In genomic region chr10:128539784-128540759, GRCh38 we compare ENCODE assay signal across 14 cellular contexts.
DNase-seq lines count a peak whose midpoint lies in the region; ATAC-seq, FAIRE-seq and TF ChIP-seq lines count a peak whose summit lies in the region.
"Had no signal": no experiment of that assay in that cellular context is flagged by ENCODE, and none has a peak within 500 bp of the region (broad histone marks: within the 10 kb centered on the region; RNA-seq: fewer than 3 reads in every experiment).

No MANE protein-coding gene starts in this region.

- H3K4me3 Mint-ChIP-seq in GM23338, result peak overlapping the region; percentile 72
- H3K4me3 Mint-ChIP-seq: stimulated activated naive B cell treated with anti-CD40 and anti-IgM and Interleukin-4, amounts not matched to agents 10 μg/mL and 1 μg/mL and 100 μg/mL, for 72 hours had no signal

- no peak overlapping the region; the same call in 1 of the 2 replicates for H2AFZ ChIP-seq in GM23338
- H2AFZ ChIP-seq in hepatocyte, result peak overlapping the region; percentile 13
- no peak overlapping the region for H2AFZ ChIP-seq in neuronal stem cell (ENCODE audit: low read length)

- H3K9ac ChIP-seq in adipocyte (ENCODE audit: low read length) (no peak overlapping the region), neuronal stem cell (ENCODE audit: low read depth, low read length, poor library complexity) (peak overlapping the region; percentile 38)

- H3K27me3 ChIP-seq in GM23338 (ENCODE audit: insufficient read depth), result no peaks in the 10 kb centered on the region
- peaks cover 20% of the 10 kb centered on the region for H3K27me3 ChIP-seq in adipocyte (replicated peaks; ENCODE audit: control insufficient read depth, insufficient read depth, low read length)
- H3K27me3 ChIP-seq in hepatocyte, result peaks cover 64% of the 10 kb centered on the region
- peaks cover 0 to 36% (median 2%) of the 10 kb centered on the region in 3 experiments for H3K27me3 ChIP-seq in neuronal stem cell (ENCODE audit: control insufficient read depth in 3 of 3, insufficient read depth in 3 of 3, low read depth in 1 of 3, low read length in 3 of 3)
- H3K27me3 ChIP-seq in esophagus muscularis mucosa, result peaks cover 0 to 49% (median 5%) of the 10 kb centered on the region in 4 donors
- H3K27me3 ChIP-seq in vagina, result peaks cover 4% of the 10 kb centered on the region

- no peaks in the 10 kb centered on the region for H4K20me1 ChIP-seq in GM23338 (replicated peaks; ENCODE audit: insufficient read depth)
- no peaks in the 10 kb centered on the region for H4K20me1 ChIP-seq in hepatocyte (ENCODE audit: insufficient read depth, poor library complexity, severe bottlenecking)

- H2BK120ac ChIP-seq in neuronal stem cell (ENCODE audit: low read depth, low read length), result no peak overlapping the region

- peak; percentile 35 for ATAC-seq in GM23338
- ATAC-seq: esophagus mucosa; stimulated activated naive B cell treated with anti-CD40 and anti-IgM and Interleukin-4, amounts not matched to agents 10 μg/mL and 1 μg/mL and 100 μg/mL, for 72 hours had no signal

- H3K27me3 Mint-ChIP-seq in GM23338 (ENCODE audit: insufficient read depth, low read depth, poor library complexity), result peaks cover 18% of the 10 kb centered on the region

- no peak overlapping the region for H3K14ac ChIP-seq in neuronal stem cell (ENCODE audit: low read length)

- no peak for TF ChIP-seq CTCF in GM23338 (conservative IDR thresholded peaks at IDR 0.05; ENCODE audit: low read depth in 2 of 2)
- no peak for TF ChIP-seq CTCF in hepatocyte (IDR thresholded peaks at IDR 0.05; ENCODE audit: poor library complexity)
- TF ChIP-seq CTCF in esophagus muscularis mucosa (IDR thresholded peaks at IDR 0.05), result no peak
- no peak for TF ChIP-seq CTCF in vagina (IDR thresholded peaks at IDR 0.05)

- H3K36me3 ChIP-seq in GM23338 (ENCODE audit: insufficient read depth), result no peaks in the 10 kb centered on the region
- no peaks in the 10 kb centered on the region for H3K36me3 ChIP-seq in adipocyte (ENCODE audit: control insufficient read depth, insufficient read depth, low read length, severe bottlenecking)
- no peaks in the 10 kb centered on the region for H3K36me3 ChIP-seq in hepatocyte (replicated peaks; ENCODE audit: insufficient read depth, low read depth)
- no peaks in the 10 kb centered on the region for H3K36me3 ChIP-seq in neuronal stem cell (replicated peaks in 1 of 2; ENCODE audit: control insufficient read depth in 2 of 2, insufficient read depth in 2 of 2, low read length in 2 of 2)
- H3K36me3 ChIP-seq in esophagus muscularis mucosa, result no peaks in the 10 kb centered on the region
- no peaks in the 10 kb centered on the region for H3K36me3 ChIP-seq in vagina
- H3K36me3 ChIP-seq: HAP-1 had no signal

- WGBS in hepatocyte (ENCODE audit: low lambda C conversion rate, missing lambda C conversion rate), result 18% methylated on average over 37 of the region's 43 CpGs
- WGBS in neuronal stem cell (ENCODE audit: extremely low coverage in 2 of 2, insufficient read length in 2 of 2, insufficient replicate concordance in 1 of 2), 2 donors, result no CpG with 5 or more reads among the region's 43 CpGs
- WGBS in esophagus muscularis mucosa, result 59% methylated on average over 30 of the region's 43 CpGs

- H3K79me2 ChIP-seq in GM23338 (replicated peaks; ENCODE audit: insufficient read depth) (no peaks in the 10 kb centered on the region), hepatocyte (no peaks in the 10 kb centered on the region)

- H3K4me3 ChIP-seq in GM23338 (peak overlapping the region; percentile 48), adipocyte (ENCODE audit: low read length) (peak overlapping the region; percentile 74), hepatocyte (no peak overlapping the region), neuronal stem cell (ENCODE audit: low read length in 2 of 2) (peak overlapping the region in 1 of 2 donors; percentile 63), esophagus muscularis mucosa (no peak overlapping the region), vagina (peak overlapping the region in 1 of 2 donors; percentile 23)
- H3K4me3 ChIP-seq: HAP-1 had no signal

- H3K9me2 ChIP-seq in GM23338 (ENCODE audit: insufficient read depth) (no peaks in the 10 kb centered on the region), hepatocyte (replicated peaks; ENCODE audit: insufficient read depth) (no peaks in the 10 kb centered on the region)

- no peak for TF ChIP-seq EP300 in esophagus muscularis mucosa (IDR thresholded peaks at IDR 0.05)

- no peaks in the 10 kb centered on the region for H3K79me1 ChIP-seq in neuronal stem cell (ENCODE audit: low read depth, low read length)

- peak overlapping the region; percentile 50 for H3K18ac ChIP-seq in neuronal stem cell (ENCODE audit: low read length)

- H2BK12ac ChIP-seq in neuronal stem cell (ENCODE audit: low read length), result no peak overlapping the region

- H3F3A ChIP-seq in GM23338 (replicated peaks; ENCODE audit: low read depth), result 0 out of 2 replicates have a peak, but pooled peaks cover 8% of the 10 kb centered on the region

- no peak overlapping the region for H4K8ac ChIP-seq in neuronal stem cell (ENCODE audit: low read depth, low read length)

- FAIRE-seq in RCC 7860 (lab: Jason Lieb, UNC), result no peak

- H2AK5ac ChIP-seq in neuronal stem cell (ENCODE audit: low read depth, low read length), result no peak overlapping the region

- H3K9me3 Mint-ChIP-seq in GM23338, result no peaks in the 10 kb centered on the region
- H3K9me3 Mint-ChIP-seq: activated T-helper 2 cell treated with anti-CD3 and anti-CD28 coated beads, Interferon-gamma antibody, Interleukin-2, Interleukin-4, amounts not matched to agents 10 μg/mL and 5 μg/mL and 100 μg/mL, durations not matched to agents 14 hours and 24 hours and 36 hours; stimulated activated naive B cell treated with anti-CD40 and anti-IgM and Interleukin-4, amounts not matched to agents 10 μg/mL and 1 μg/mL and 100 μg/mL, for 72 hours had no signal

- no peak overlapping the region for H2BK5ac ChIP-seq in neuronal stem cell (ENCODE audit: low read length)

- no peak overlapping the region for H2BK15ac ChIP-seq in neuronal stem cell (ENCODE audit: low read length)

- TF ChIP-seq POLR2A in esophagus muscularis mucosa (IDR thresholded peaks at IDR 0.05; ENCODE audit: low read depth) (no peak), vagina (IDR thresholded peaks at IDR 0.05) (no peak)

- no peaks in the 10 kb centered on the region for H3K36me3 Mint-ChIP-seq in GM23338 (ENCODE audit: low read depth)
- H3K36me3 Mint-ChIP-seq: stimulated activated naive B cell treated with anti-CD40 and anti-IgM and Interleukin-4, amounts not matched to agents 10 μg/mL and 1 μg/mL and 100 μg/mL, for 72 hours had no signal

- peak overlapping the region; percentile 88; the same call in 1 of the 2 replicates for H3K27ac Mint-ChIP-seq in GM23338
- H3K27ac Mint-ChIP-seq: activated T-helper 2 cell treated with anti-CD3 and anti-CD28 coated beads, Interferon-gamma antibody, Interleukin-2, Interleukin-4, amounts not matched to agents 10 μg/mL and 5 μg/mL and 100 μg/mL, durations not matched to agents 14 hours and 24 hours and 36 hours; stimulated activated naive B cell treated with anti-CD40 and anti-IgM and Interleukin-4, amounts not matched to agents 10 μg/mL and 1 μg/mL and 100 μg/mL, for 72 hours had no signal

- no peaks in the 10 kb centered on the region for H3K9me3 ChIP-seq in adipocyte (ENCODE audit: control insufficient read depth, low read length)
- no peaks in the 10 kb centered on the region for H3K9me3 ChIP-seq in hepatocyte (ENCODE audit: low read depth)
- H3K9me3 ChIP-seq in neuronal stem cell (replicated peaks in 1 of 2; ENCODE audit: control insufficient read depth in 2 of 2, insufficient read depth in 1 of 2, low read depth in 1 of 2, low read length in 2 of 2), result no peaks in the 10 kb centered on the region
- no peaks in the 10 kb centered on the region for H3K9me3 ChIP-seq in esophagus muscularis mucosa
- H3K9me3 ChIP-seq in vagina, result no peaks in the 10 kb centered on the region
- H3K9me3 ChIP-seq: HAP-1 had no signal

- H3K4me2 ChIP-seq in GM23338 (peak overlapping the region; percentile 75), hepatocyte (peak overlapping the region; percentile 86), neuronal stem cell (ENCODE audit: insufficient read depth, low read length, poor library complexity, severe bottlenecking) (peak overlapping the region; percentile 88)

- no peak overlapping the region for H3K4ac ChIP-seq in neuronal stem cell (ENCODE audit: low read length)

- H3K4me1 Mint-ChIP-seq in GM23338, result peaks cover 84% of the 10 kb centered on the region

- DNase-seq in GM23338 (ENCODE audit: low spot score), result peak; percentile 35
- no peak for DNase-seq in adipocyte (ENCODE audit: low read depth)
- peak; percentile 31 for DNase-seq in hepatocyte (ENCODE audit: low spot score)
- DNase-seq in neuronal stem cell (ENCODE audit: low spot score), result no peak
- DNase-seq in esophagus muscularis mucosa (ENCODE audit: extremely low spot score), result no peak
- DNase-seq in vagina (ENCODE audit: extremely low spot score in 2 of 2), result no peak
- DNase-seq in HCEC 1CT, result no peak
- DNase-seq in RCC 7860 (ENCODE audit: low spot score), result no peak
- DNase-seq: hippocampal formation; NCI-H1092 treated with DMSO at 0.1 percent for 48 hours; stimulated activated naive B cell treated with anti-CD40 and anti-IgM and Interleukin-4, amounts not matched to agents 10 μg/mL and 1 μg/mL and 100 μg/mL, for 72 hours had no signal

- H3K4me1 ChIP-seq in GM23338 (ENCODE audit: insufficient read depth) (peaks cover 89% of the 10 kb centered on the region), adipocyte (ENCODE audit: control insufficient read depth, insufficient read depth, low read length) (peaks cover 9% of the 10 kb centered on the region), hepatocyte (ENCODE audit: insufficient read depth) (peaks cover 20% of the 10 kb centered on the region), neuronal stem cell (ENCODE audit: control insufficient read depth in 2 of 2, insufficient read depth in 1 of 2, low read depth in 1 of 2, low read length in 2 of 2) (peaks cover 0 to 3% of the 10 kb centered on the region in 2 donors), esophagus muscularis mucosa (peaks cover 0 to 19% (median 11%) of the 10 kb centered on the region in 4 donors), vagina (peaks cover 6% of the 10 kb centered on the region)
- H3K4me1 ChIP-seq: HAP-1 had no signal

- H3K27ac ChIP-seq in GM23338 (ENCODE audit: low read depth), result peak overlapping the region; percentile 90; the same call in 1 of the 2 replicates
- H3K27ac ChIP-seq in hepatocyte, result peak overlapping the region; percentile 23
- no peak overlapping the region for H3K27ac ChIP-seq in neuronal stem cell (replicated peaks; ENCODE audit: low read length)
- no peak overlapping the region for H3K27ac ChIP-seq in esophagus muscularis mucosa (replicated peaks in 1 of 4)
- no peak overlapping the region for H3K27ac ChIP-seq in vagina

- H4K91ac ChIP-seq in neuronal stem cell (ENCODE audit: low read depth, low read length, poor library complexity), result no peak overlapping the region

- no peak overlapping the region for H3K23ac ChIP-seq in neuronal stem cell (ENCODE audit: low read depth, low read length, poor library complexity)

- intact Hi-C loops in esophagus muscularis mucosa (cut with DNase I), result no loop called here
- intact Hi-C loops in vagina (cut with DNase I), result no loop called here

TF ChIP-seq in GM23338, 12 proteins besides CTCF, POLR2A, EP300 and RAD21 (continues in another document):
- no peak for TF ChIP-seq NANOG (IDR thresholded peaks at IDR 0.05; ENCODE audit: borderline replicate concordance)
- TF ChIP-seq STAT1 (IDR thresholded peaks at IDR 0.05; ENCODE audit: unreplicated experiment), result no peak
- no peak for TF ChIP-seq ZNF331 (CRISPR knock-in tag; IDR thresholded peaks at IDR 0.05; ENCODE audit: low read depth)

Comparison
In these comparisons a context has a peak if more than half of its experiments do, and no peak if none do; other contexts are left out.
1. DNase-seq: peak in GM23338 (single experiment) and hepatocyte (single experiment); none in adipocyte (single experiment), neuronal stem cell (single experiment), esophagus muscularis mucosa (single experiment), vagina (0 of 2), HCEC 1CT (single experiment) and RCC 7860 (single experiment).
2. H3K27ac ChIP-seq: peak in GM23338 (single experiment) and hepatocyte (single experiment); none in neuronal stem cell (single experiment), esophagus muscularis mucosa (0 of 4) and vagina (single experiment).
3. H3K4me3 ChIP-seq: peak in GM23338 (single experiment) and adipocyte (single experiment); none in hepatocyte (single experiment) and esophagus muscularis mucosa (0 of 4).
4. Peak in every context shown above with its lines, with median percentiles within 50 percentile points of each other: H3K4me2 ChIP-seq.